23 cellular contexts compared by ENCODE assay signal in the genomic region with DNA sequence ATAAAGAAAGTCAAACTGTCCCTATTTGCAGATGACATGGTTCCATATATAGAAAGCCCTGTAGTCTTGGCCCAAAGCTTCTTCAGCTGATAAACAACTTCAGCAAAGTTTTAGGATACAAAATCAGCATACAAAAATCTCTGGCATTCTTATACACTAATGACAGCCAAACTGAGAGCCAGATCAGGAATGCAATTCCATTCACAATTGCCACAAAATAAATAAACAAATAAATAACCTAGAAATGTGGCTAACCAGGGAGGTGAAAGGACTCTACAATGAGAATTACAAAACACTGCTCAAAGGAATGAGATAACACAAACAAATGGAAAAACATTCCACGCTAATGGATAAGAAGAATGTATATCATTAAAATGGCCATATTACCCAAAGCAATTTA.
"Had no signal": no experiment of that assay in that cellular context is flagged by ENCODE, and none has a peak within 500 bp of the region (broad histone marks: within the 10 kb centered on the region; RNA-seq: fewer than 3 reads in every experiment).

No MANE protein-coding gene starts in this region.

- H3K36me3 ChIP-seq: adrenal gland had no signal

- ATAC-seq: activated T-helper 17 cell treated with anti-CD3 and anti-CD28 coated beads, Interleukin-2, amount 50 U/mL, for 72 hours; body of pancreas; T-helper 17 cell had no signal

- DNase-seq: activated CD4-positive, alpha-beta memory T cell treated with anti-CD3 and anti-CD28 coated beads, Interleukin-2, amount 10 ng/mL, durations not matched to agents 7 days and 5 days; activated CD4-positive, alpha-beta T cell treated with anti-CD3 and anti-CD28 coated beads, Interleukin-2, amount 10 ng/mL, durations not matched to agents 7 days and 5 days; activated CD4-positive, CD25-positive, alpha-beta regulatory T cell; activated gamma-delta T cell; activated naive CD4-positive, alpha-beta T cell treated with anti-CD3 and anti-CD28 coated beads, Interleukin-2, amount 10 ng/mL, durations not matched to agents 7 days and 5 days; activated naive CD8-positive, alpha-beta T cell treated with anti-CD3 and anti-CD28 coated beads, Interleukin-2, amount 10 ng/mL, durations not matched to agents 7 days and 5 days; activated T-cell treated with anti-CD3 and anti-CD28 coated beads for 4 hours; activated T-cell treated with anti-CD3 and anti-CD28 coated beads, Interleukin-2, amount 50 U/mL, for 48 hours; adrenal gland; aorta; body of pancreas; cortex of kidney; NCI-H1048; NCI-H146; NCI-H187 treated with DMSO at 0.1 percent for 48 hours; NCI-H2081 treated with DMSO at 0.1 percent for 48 hours; NCI-H446; NCI-H524; SHP77 treated with DMSO at 0.1 percent for 48 hours; T-helper 17 cell; T1000 had no signal

- H3K27me3 ChIP-seq: adrenal gland, body of pancreas had no signal

- H3K9me3 ChIP-seq: adrenal gland, body of pancreas had no signal

- H3K4me1 ChIP-seq: body of pancreas had no signal

- H3K27ac ChIP-seq: adrenal gland, body of pancreas, VCaP had no signal

- H3K4me3 ChIP-seq: adrenal gland, body of pancreas had no signal
